In the genomic region with DNA sequence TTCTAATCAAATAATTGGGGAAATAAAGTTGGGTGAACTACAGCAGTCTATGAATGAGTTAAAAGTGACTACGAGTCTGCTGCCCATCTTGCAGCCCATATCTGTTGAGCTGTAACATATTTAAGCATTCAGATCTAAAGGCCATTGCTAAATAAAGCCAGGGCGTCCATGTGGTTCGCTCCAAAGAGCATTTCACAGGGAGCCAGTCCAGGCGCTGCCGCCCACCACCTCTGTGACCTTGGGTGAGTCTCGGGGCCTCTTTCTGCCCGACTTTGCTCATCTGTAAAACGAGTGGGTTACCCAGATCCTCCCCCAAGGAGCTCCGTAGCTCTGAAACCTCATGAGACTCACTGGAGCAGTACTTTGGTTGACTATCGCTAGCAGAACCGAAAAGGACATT, we compare ENCODE assay signal across 21 cellular contexts.
"Had no signal": no experiment of that assay in that cellular context is flagged by ENCODE, and none has a peak within 500 bp of the region (broad histone marks: within the 10 kb centered on the region; RNA-seq: fewer than 3 reads in every experiment).

No MANE protein-coding gene starts in this region.

- H3K27me3 ChIP-seq: thyroid gland had no signal

- H3K27ac ChIP-seq: coronary artery, epithelial cell of prostate, prostate gland, thyroid gland had no signal

- ATAC-seq: activated CD4-positive, alpha-beta T cell treated with anti-CD3 and anti-CD28 coated beads for 36 hours; activated T-cell treated with anti-CD3 and anti-CD28 coated beads, Interleukin-2, amount 50 U/mL, for 4 hours; left lobe of liver; natural killer cell; T-cell had no signal

- DNase-seq: activated B cell treated with CpG ODN at 0.5 μM for 24 hours; activated CD4-positive, alpha-beta T cell treated with anti-CD3 and anti-CD28 coated beads for 36 hours; activated CD4-positive, alpha-beta T cell treated with anti-CD3 and anti-CD28 coated beads, Interleukin-2, amount 50 U/mL, for 4 hours; activated CD8-positive, alpha-beta memory T cell treated with anti-CD3 and anti-CD28 coated beads for 24 hours; activated CD8-positive, alpha-beta memory T cell treated with anti-CD3 and anti-CD28 coated beads, Interleukin-2, amount 50 U/mL, for 4 hours; activated naive CD4-positive, alpha-beta T cell treated with Interleukin-2 at 50 U/mL for 16 hours; activated naive CD8-positive, alpha-beta T cell treated with anti-CD3 and anti-CD28 coated beads for 36 hours; activated T-cell treated with anti-CD3 and anti-CD28 coated beads, Interleukin-2, amount 50 U/mL, for 4 hours; midbrain; natural killer cell; small intestine; stimulated activated CD4-positive, alpha-beta T cell treated with anti-CD3 and anti-CD28 coated beads, Interleukin-15, amount 100 ng/mL, for 24 hours; stimulated activated CD4-positive, alpha-beta T cell treated with anti-CD3 and anti-CD28 coated beads, Interleukin-2, amount 100 ng/mL, for 48 hours; stimulated activated CD8-positive, alpha-beta memory T cell treated with anti-CD3 and anti-CD28 coated beads, Interleukin-4, amount 100 ng/mL, for 48 hours; stimulated activated naive CD4-positive, alpha-beta T cell; T-cell; thyroid gland had no signal

- H3K4me3 ChIP-seq: coronary artery, prostate gland, thyroid gland had no signal

- H3K36me3 ChIP-seq: prostate gland, thyroid gland had no signal

- H3K9me3 ChIP-seq: prostate gland, thyroid gland had no signal

- H3K4me1 ChIP-seq: prostate gland had no signal
